8 cellular contexts compared by ENCODE assay signal in genomic region chr6:132830236-132830799, GRCh38. TPM values are rescaled to one million over a fixed set of nuclear protein-coding genes. Genes with fewer than 3 reads are reported as not detected.
DNase-seq lines count a peak whose midpoint lies in the region; ATAC-seq, FAIRE-seq and TF ChIP-seq lines count a peak whose summit lies in the region.

No MANE protein-coding gene starts in this region.

- H3K9me1 ChIP-seq in endothelial cell of umbilical vein (replicated peaks; ENCODE audit: control insufficient read depth, extremely low read depth, insufficient read depth, low read length), result no peaks in the 10 kb centered on the region

- H3K36me3 ChIP-seq in endothelial cell of umbilical vein (ENCODE audit: control insufficient read depth in 2 of 2, extremely low read depth in 1 of 2, insufficient read depth in 2 of 2, low read length in 2 of 2) (no peaks in the 10 kb centered on the region), transverse colon (no peaks in the 10 kb centered on the region)

- no TSS peak for BruUV-seq in endothelial cell of umbilical vein (replicated peaks; lab: Mats Ljungman, UMichigan)

- 27 to 36% methylated on average over 3 of the region's 3 CpGs for WGBS in transverse colon (ENCODE audit: low coverage in 1 of 2), 2 donors

- POLR2A ChIA-PET in endothelial cell of umbilical vein (lab: Charles Lee), result no interaction called here

- CTCF ChIA-PET in endothelial cell of umbilical vein (lab: Charles Lee), result interaction anchor here (0.7 to 3.6 kb wide), 22 partner anchors 12 to 1086 kb away, joined by 3 to 20 read pairs (median 4); no protein-coding TSS in a partner anchor

- intact Hi-C loops in endothelial cell of umbilical vein (cut with micrococcal nuclease) (loop anchor here (1.0 to 10.0 kb wide), 5 partner anchors 132 to 1084 kb away; no protein-coding TSS in a partner anchor), sciatic nerve (cut with DNase I) (no loop called here), transverse colon (cut with DNase I; ENCODE audit: low total_unique reads) (no loop called here)

- dilution Hi-C loops in endothelial cell of umbilical vein (cut with MboI; ENCODE audit: extremely low pct_ligation_motif_present, low sequenced_read_pairs), result no loop called here

- TF ChIP-seq EP300 in transverse colon (IDR thresholded peaks at IDR 0.05; ENCODE audit: low read depth), result no peak

- no peak overlapping the region for H3K4me2 ChIP-seq in endothelial cell of umbilical vein (ENCODE audit: insufficient read depth, low read length)

- H3K4me1 ChIP-seq in endothelial cell of umbilical vein (ENCODE audit: control insufficient read depth, extremely low read depth, insufficient read depth, low read length) (no peaks in the 10 kb centered on the region), transverse colon (no peaks in the 10 kb centered on the region)

- no peak overlapping the region for H2AFZ ChIP-seq in endothelial cell of umbilical vein (ENCODE audit: low read depth, low read length)

- TF ChIP-seq POLR2A in endothelial cell of umbilical vein (IDR thresholded peaks at IDR 0.05; ENCODE audit: low read depth, low read length) (no peak), transverse colon (IDR thresholded peaks at IDR 0.05) (no peak)

- ATAC-seq in GM21367 (IDR thresholded peaks at IDR 0.05; ENCODE audit: unreplicated experiment), result peak; percentile 49
- peak; percentile 34 for ATAC-seq in sciatic nerve
- no peak for ATAC-seq in GM19455 (IDR thresholded peaks at IDR 0.05; ENCODE audit: unreplicated experiment)

- in situ Hi-C loops in ACHN (cut with HindIII; ENCODE audit: low pct_ligation_motif_present, low pct_unique_long_range_greater_than_20kb, low sequenced_read_pairs), result no loop called here
- in situ Hi-C loops in transverse colon (cut with MboI; ENCODE audit: low pct_ligation_motif_present in 1 of 4, low pct_unique_long_range_greater_than_20kb in 1 of 4, low sequenced_read_pairs in 3 of 4), result no loop called here

- TF ChIP-seq CTCF in endothelial cell of umbilical vein (IDR thresholded peaks at IDR 0.05; ENCODE audit: extremely low read depth in 1 of 2, insufficient read depth in 1 of 2, low read depth in 1 of 2, low read length in 2 of 2) (peak in 1 of 2 donors; percentile 18), transverse colon (IDR thresholded peaks at IDR 0.05) (peak in 1 of 5 experiments; percentile 19)

- H3K27ac ChIP-seq in endothelial cell of umbilical vein (ENCODE audit: insufficient read depth, low read depth, low read length) (no peak overlapping the region), transverse colon (no peak overlapping the region)

- H3K9me3 ChIP-seq in endothelial cell of umbilical vein (replicated peaks; ENCODE audit: control insufficient read depth, insufficient read depth, low read length) (no peaks in the 10 kb centered on the region), transverse colon (no peaks in the 10 kb centered on the region)

- H3K4me3 ChIP-seq in endothelial cell of umbilical vein (replicated peaks in 1 of 3; ENCODE audit: insufficient read depth in 1 of 3, low read depth in 1 of 3, low read length in 3 of 3) (no peak overlapping the region), transverse colon (no peak overlapping the region)

- H3K27me3 ChIP-seq in endothelial cell of umbilical vein (ENCODE audit: control insufficient read depth in 2 of 2, insufficient read depth in 2 of 2, low read length in 2 of 2) (no peaks in the 10 kb centered on the region), transverse colon (no peaks in the 10 kb centered on the region)

- H3K9ac ChIP-seq in endothelial cell of umbilical vein (replicated peaks; ENCODE audit: extremely low read depth, insufficient read depth, low read length), result no peak overlapping the region

- DNase-seq in ACHN (peak; percentile 48), NCI-H748 treated with DMSO at 0.1 percent for 48 hours (lab: John Stamatoyannopoulos, UW) (peak; percentile 64), endothelial cell of umbilical vein (ENCODE audit: low read depth, low spot score) (peak; percentile 34), sciatic nerve (ENCODE audit: low spot score) (no peak), transverse colon (no peak)
- no peak for DNase-seq in activated CD8-positive, alpha-beta memory T cell treated with anti-CD3 and anti-CD28 coated beads, Interleukin-2, amount 50 U/mL, for 48 hours

- no peaks in the 10 kb centered on the region for H3K79me2 ChIP-seq in endothelial cell of umbilical vein (ENCODE audit: control insufficient read depth, insufficient read depth, low read length)

- FAIRE-seq in endothelial cell of umbilical vein (lab: Jason Lieb, UNC), result no peak

- no peaks in the 10 kb centered on the region for H4K20me1 ChIP-seq in endothelial cell of umbilical vein (replicated peaks; ENCODE audit: control insufficient read depth, extremely low read depth, insufficient read depth, low read length)

TF ChIP-seq in endothelial cell of umbilical vein, 7 proteins besides CTCF, POLR2A, EP300 and RAD21:
- TF ChIP-seq FOS (IDR thresholded peaks at IDR 0.05; ENCODE audit: borderline replicate concordance, insufficient read depth, low read length) (no peak), POLR2AphosphoS5 (IDR thresholded peaks at IDR 0.05; ENCODE audit: insufficient read depth, low read depth, low read length) (no peak)
- TF ChIP-seq, protein P1, sequence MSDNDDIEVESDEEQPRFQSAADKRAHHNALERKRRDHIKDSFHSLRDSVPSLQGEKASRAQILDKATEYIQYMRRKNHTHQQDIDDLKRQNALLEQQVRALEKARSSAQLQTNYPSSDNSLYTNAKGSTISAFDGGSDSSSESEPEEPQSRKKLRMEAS (IDR thresholded peaks at IDR 0.05; ENCODE audit: insufficient read depth, insufficient read length), result no peak
TF ChIP-seq in endothelial cell of umbilical vein: peak in this region for 0.

RNA-seq across cellular contexts. Expression of gene RPS12, which starts 15.9 kb away (rescaled TPM):
- 1,044 and 1,088 TPM in 2 replicates for total RNA-seq in endothelial cell of umbilical vein
- 6,159 and 7,151 TPM in 2 replicates for polyA plus RNA-seq in endothelial cell of umbilical vein
- 5,529 and 5,871 TPM in 2 replicates for polyA plus RNA-seq in endothelial cell of umbilical vein (2011; cell fraction: cytosol; rRNA removed)
- polyA plus RNA-seq in endothelial cell of umbilical vein (2011; cell fraction: nucleus; rRNA removed), result 967 and 1,084 TPM in 2 replicates
- 2,556 and 2,756 TPM in 2 replicates for polyA plus RNA-seq in endothelial cell of umbilical vein (2012)
- 2,783 and 2,851 TPM in 2 replicates for polyA minus RNA-seq in endothelial cell of umbilical vein
- polyA minus RNA-seq in endothelial cell of umbilical vein (2011; cell fraction: cytosol; rRNA and poly(A)+ RNA removed), result 798 TPM
- 153 and 193 TPM in 2 replicates for polyA minus RNA-seq in endothelial cell of umbilical vein (2011; cell fraction: nucleus; rRNA and poly(A)+ RNA removed)
- total RNA-seq in sciatic nerve, result 716 TPM
- total RNA-seq in transverse colon, result 1,000 to 10,000 TPM in 2 of 4 donors, 100 to 1,000 TPM in 2; 237 to 1,280 (median 781) TPM

RNA-seq across cellular contexts. Expression of gene SLC18B1, which starts 31.9 kb away (rescaled TPM):
- total RNA-seq in endothelial cell of umbilical vein (8.4 and 8.5 TPM in 2 replicates), sciatic nerve (6.8 TPM), transverse colon (10 to 100 TPM in 2 of 4 donors, 1 to 10 TPM in 2; 1.6 to 16.0 (median 10.3) TPM)
- 6.7 and 9.2 TPM in 2 replicates for polyA plus RNA-seq in endothelial cell of umbilical vein
- 4.5 and 5.1 TPM in 2 replicates for polyA plus RNA-seq in endothelial cell of umbilical vein (2011; cell fraction: cytosol; rRNA removed)
- polyA plus RNA-seq in endothelial cell of umbilical vein (2011; cell fraction: nucleus; rRNA removed), result 12.9 and 16.1 TPM in 2 replicates
- 11.7 and 11.9 TPM in 2 replicates for polyA plus RNA-seq in endothelial cell of umbilical vein (2012)
- polyA minus RNA-seq in endothelial cell of umbilical vein, result 14.3 and 15.4 TPM in 2 replicates
- polyA minus RNA-seq in endothelial cell of umbilical vein (2011; cell fraction: cytosol; rRNA and poly(A)+ RNA removed), result 4.6 TPM
- polyA minus RNA-seq in endothelial cell of umbilical vein (2011; cell fraction: nucleus; rRNA and poly(A)+ RNA removed), result 5.8 TPM in 2 replicates

Comparison
In these comparisons a context has a peak if more than half of its experiments do, and no peak if none do; other contexts are left out.
1. DNase-seq: peak in ACHN (single experiment), NCI-H748 treated with DMSO at 0.1 percent for 48 hours (single experiment) and endothelial cell of umbilical vein (single experiment); none in sciatic nerve (single experiment), transverse colon (single experiment) and activated CD8-positive, alpha-beta memory T cell treated with anti-CD3 and anti-CD28 coated beads, Interleukin-2, amount 50 U/mL, for 48 hours (single experiment).